Comparison of ENCODE assay signal across 32 cellular contexts in the genomic region with DNA sequence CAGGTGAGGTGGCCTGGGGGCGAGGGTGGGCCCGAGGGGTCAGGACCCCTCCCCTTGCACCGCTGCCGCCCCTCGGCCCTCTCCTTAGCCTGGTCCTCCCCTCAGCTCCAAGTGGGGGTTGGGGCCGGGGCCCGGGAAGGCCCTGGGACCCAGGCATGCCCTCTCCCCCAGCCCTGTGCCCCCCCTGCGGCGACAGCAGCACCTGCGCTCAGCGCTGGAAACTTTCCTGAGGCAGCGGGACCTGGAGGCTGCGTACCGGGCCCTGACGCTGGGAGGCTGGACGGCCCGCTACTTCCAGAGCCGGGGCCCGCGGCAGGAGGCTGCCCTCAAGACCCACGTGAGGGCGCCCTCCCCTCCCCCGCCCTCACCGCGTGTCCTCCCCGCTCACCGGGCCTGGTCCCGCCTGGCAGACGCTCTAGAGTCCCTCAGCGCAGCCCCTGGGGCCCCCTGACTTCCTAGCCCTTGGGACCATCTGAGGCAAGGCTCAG. TPM values are rescaled to one million over a fixed set of nuclear protein-coding genes. Genes with fewer than 3 reads are reported as not detected.
DNase-seq lines count a peak whose midpoint lies in the region; ATAC-seq, FAIRE-seq and TF ChIP-seq lines count a peak whose summit lies in the region.
"Had no signal": no experiment of that assay in that cellular context is flagged by ENCODE, and none has a peak within 500 bp of the region (broad histone marks: within the 10 kb centered on the region; RNA-seq: fewer than 3 reads in every experiment).

No MANE protein-coding gene starts in this region.

- H3K4me2 ChIP-seq in DND-41 (ENCODE audit: insufficient read depth, low read length) (peak overlapping the region; percentile 91; the same call in 1 of the 2 replicates), mesenchymal stem cell (ENCODE audit: low read length, poor library complexity, severe bottlenecking) (no peak overlapping the region), mammary epithelial cell (ENCODE audit: insufficient read depth, low read depth, low read length) (no peak overlapping the region)

- peaks cover 42% of the 10 kb centered on the region for H4K20me1 ChIP-seq in DND-41 (ENCODE audit: insufficient read depth, low read length)
- no peaks in the 10 kb centered on the region for H4K20me1 ChIP-seq in mammary epithelial cell (ENCODE audit: insufficient read depth, low read length)

- no peak for TF ChIP-seq CTCF in 22Rv1 (IDR thresholded peaks at IDR 0.05)
- no peak for TF ChIP-seq CTCF in DND-41 (IDR thresholded peaks at IDR 0.05; ENCODE audit: borderline replicate concordance, extremely low read depth, low read length, poor library complexity, severe bottlenecking)
- TF ChIP-seq CTCF in mammary epithelial cell (conservative IDR thresholded peaks at IDR 0.05 in 1 of 2, IDR thresholded peaks at IDR 0.05 in 1 of 2; ENCODE audit: extremely low read depth in 1 of 2, insufficient read depth in 1 of 2, low read depth in 1 of 2, low read length in 2 of 2): no peak

- CTCF ChIA-PET in mammary epithelial cell (lab: Charles Lee; ENCODE audit: low non-redundant PET): interaction anchor here (0.6 kb wide), 1 partner anchor 43 kb away, joined by 6 read pairs; no protein-coding TSS in a partner anchor

- H2BK12ac ChIP-seq in mesenchymal stem cell (ENCODE audit: low read length in 2 of 2): no peak overlapping the region

- in situ Hi-C loops in mammary epithelial cell (cut with MboI; ENCODE audit: low sequenced_read_pairs in 2 of 2): no loop called here

- H3K27ac ChIP-seq in 22Rv1: peak overlapping the region; percentile 97; the same call in 1 of the 2 replicates
- peak overlapping the region; percentile 76; the same call in 1 of the 2 replicates for H3K27ac ChIP-seq in DND-41 (ENCODE audit: low read length)
- H3K27ac ChIP-seq in mesenchymal stem cell (ENCODE audit: low read length, poor library complexity, severe bottlenecking): no peak overlapping the region
- H3K27ac ChIP-seq in mammary epithelial cell (ENCODE audit: insufficient read depth, low read depth, low read length): no peak overlapping the region
- H3K27ac ChIP-seq: left ventricle myocardium inferior, prostate gland, vagina had no signal

- no peak for FAIRE-seq in urothelium cell line (lab: Jason Lieb, UNC)
- FAIRE-seq: G401.6 had no signal

- H2AFZ ChIP-seq in DND-41 (ENCODE audit: low read depth, low read length): no peak overlapping the region
- H2AFZ ChIP-seq in mesenchymal stem cell (ENCODE audit: low read depth, low read length): no peak overlapping the region
- H2AFZ ChIP-seq in mammary epithelial cell (ENCODE audit: low read depth, low read length): no peak overlapping the region

- no peak overlapping the region for H4K8ac ChIP-seq in mesenchymal stem cell (ENCODE audit: low read length)

- no peak overlapping the region for H2AK5ac ChIP-seq in mesenchymal stem cell (ENCODE audit: low read length, severe bottlenecking)

- no peak overlapping the region for H4K91ac ChIP-seq in mesenchymal stem cell (ENCODE audit: low read length)

- 94% methylated on average over 28 of the region's 30 CpGs for WGBS in mesenchymal stem cell
- 100% methylated on average over 6 of the region's 30 CpGs for WGBS in mammary epithelial cell (ENCODE audit: low coverage, missing lambda C conversion rate)

- H3K79me1 ChIP-seq in mesenchymal stem cell (replicated peaks; ENCODE audit: low read length, poor library complexity, severe bottlenecking): peaks cover 14% of the 10 kb centered on the region

- DNase-seq in DND-41: no peak
- DNase-seq in NT2/D1 (ENCODE audit: low read depth, low spot score): no peak
- DNase-seq in mesenchymal stem cell: no peak
- DNase-seq in mammary epithelial cell: no peak
- DNase-seq in urothelium cell line (ENCODE audit: low spot score): no peak
- DNase-seq: activated naive CD4-positive, alpha-beta T cell treated with Interleukin-2 at 50 U/mL for 16 hours; activated T-cell treated with anti-CD3 and anti-CD28 coated beads, Interleukin-2, amount 50 U/mL, for 4 hours; C1 segment of cervical spinal cord; cerebellar nuclear complex; glutamatergic neuron; KG1; left ventricle myocardium inferior; MM.1S; naive B cell; NCI-H2029; NCI-H2227 treated with DMSO at 0.1 percent for 48 hours; NCI-H69; SHP77 treated with DMSO at 0.1 percent for 48 hours; stomach; T-helper 2 cell had no signal

- no peak overlapping the region for H2BK120ac ChIP-seq in mesenchymal stem cell (ENCODE audit: low read depth, low read length)

- no peak overlapping the region for H3K14ac ChIP-seq in mesenchymal stem cell (ENCODE audit: low read length in 2 of 2)

- H3K18ac ChIP-seq in mesenchymal stem cell (ENCODE audit: low read depth in 1 of 2, low read length in 2 of 2): no peak overlapping the region

- no peak for ATAC-seq in DND-41 (ENCODE audit: insufficient read depth, low read depth)
- ATAC-seq in HG03469 (IDR thresholded peaks at IDR 0.05; ENCODE audit: unreplicated experiment): no peak
- no peak for ATAC-seq in GM19455 (IDR thresholded peaks at IDR 0.05; ENCODE audit: unreplicated experiment)
- ATAC-seq: activated T-cell treated with anti-CD3 and anti-CD28 coated beads, Interleukin-2, amount 50 U/mL, for 4 hours; esophagus mucosa; sciatic nerve had no signal

- H3K4me1 ChIP-seq in DND-41 (ENCODE audit: insufficient read depth, low read length) (peaks cover 34% of the 10 kb centered on the region), NT2/D1 (ENCODE audit: insufficient read depth, insufficient read length) (peaks cover 24% of the 10 kb centered on the region), mesenchymal stem cell (ENCODE audit: control insufficient read depth, insufficient read depth, low read depth, low read length) (peaks cover 47% of the 10 kb centered on the region), mammary epithelial cell (ENCODE audit: insufficient read depth, low read length) (peaks cover 58% of the 10 kb centered on the region)

- no peak overlapping the region for H2BK5ac ChIP-seq in mesenchymal stem cell (ENCODE audit: low read depth, low read length, poor library complexity, severe bottlenecking)

- H3K9ac ChIP-seq in DND-41 (ENCODE audit: low read depth, low read length) (peak overlapping the region; percentile 93; the same call in 1 of the 2 replicates), NT2/D1 (ENCODE audit: insufficient read length, low read depth) (peak overlapping the region; percentile 79), mesenchymal stem cell (ENCODE audit: low read length) (no peak overlapping the region), mammary epithelial cell (ENCODE audit: insufficient read depth, low read length) (no peak overlapping the region)

- H3K9me3 ChIP-seq in DND-41 (ENCODE audit: insufficient read depth, low read length, severe bottlenecking) (no peaks in the 10 kb centered on the region), NT2/D1 (ENCODE audit: insufficient read depth, low read length) (no peaks in the 10 kb centered on the region), mesenchymal stem cell (ENCODE audit: control insufficient read depth, low read length) (no peaks in the 10 kb centered on the region), mammary epithelial cell (replicated peaks; ENCODE audit: insufficient read depth, low read length) (no peaks in the 10 kb centered on the region)
- H3K9me3 ChIP-seq: left ventricle myocardium inferior, prostate gland, stomach, vagina had no signal

- H3K36me3 ChIP-seq in DND-41 (ENCODE audit: insufficient read depth, low read length) (peaks cover 54% of the 10 kb centered on the region), NT2/D1 (ENCODE audit: insufficient read depth, insufficient read length, low read length) (peaks cover 33% of the 10 kb centered on the region), mesenchymal stem cell (ENCODE audit: control insufficient read depth in 1 of 2, insufficient read depth in 2 of 2, low read depth in 1 of 2, low read length in 2 of 2) (peaks cover 16 to 54% of the 10 kb centered on the region in 2 experiments), mammary epithelial cell (ENCODE audit: insufficient read depth, low read length) (no peaks in the 10 kb centered on the region)
- H3K36me3 ChIP-seq: prostate gland had no signal

- H3K23ac ChIP-seq in mesenchymal stem cell (ENCODE audit: low read length in 2 of 2): no peak overlapping the region

- H3K79me2 ChIP-seq in DND-41 (ENCODE audit: insufficient read depth, low read length): peaks cover 30% of the 10 kb centered on the region
- peaks cover 18% of the 10 kb centered on the region for H3K79me2 ChIP-seq in mammary epithelial cell (ENCODE audit: insufficient read depth, low read length)

- intact Hi-C loops in mammary epithelial cell (cut with micrococcal nuclease): no loop called here

- dilution Hi-C loops in mammary epithelial cell (cut with HindIII; ENCODE audit: low sequenced_read_pairs): no loop called here

- H3K4me3 ChIP-seq in DND-41 (ENCODE audit: low read depth in 1 of 2, low read length in 2 of 2): peak overlapping the region in 1 of 2 experiments; percentile 92; a peak in 2 of 4 replicates
- H3K4me3 ChIP-seq in NT2/D1 (ENCODE audit: insufficient read length, low read depth): no peak overlapping the region
- H3K4me3 ChIP-seq in mesenchymal stem cell (ENCODE audit: insufficient read depth in 1 of 2, low read depth in 1 of 2, low read length in 2 of 2): no peak overlapping the region
- no peak overlapping the region for H3K4me3 ChIP-seq in mammary epithelial cell (replicated peaks in 1 of 3; ENCODE audit: insufficient read depth in 1 of 3, low read depth in 2 of 3, low read length in 3 of 3)

- H2BK15ac ChIP-seq in mesenchymal stem cell (ENCODE audit: low read depth, poor library complexity, severe bottlenecking): peak overlapping the region; percentile 41

- H3K27me3 ChIP-seq in DND-41 (ENCODE audit: insufficient read depth, low read length, poor library complexity): no peaks in the 10 kb centered on the region
- no peaks in the 10 kb centered on the region for H3K27me3 ChIP-seq in NT2/D1 (ENCODE audit: insufficient read depth, insufficient read length)
- H3K27me3 ChIP-seq in mesenchymal stem cell (ENCODE audit: control insufficient read depth in 1 of 2, insufficient read depth in 1 of 2, low read length in 2 of 2): peaks cover 0 to 3% of the 10 kb centered on the region in 2 experiments
- no peaks in the 10 kb centered on the region for H3K27me3 ChIP-seq in mammary epithelial cell (ENCODE audit: insufficient read depth, low read length)
- H3K27me3 ChIP-seq: stomach, vagina had no signal

- H3K4ac ChIP-seq in mesenchymal stem cell (ENCODE audit: low read depth in 1 of 2, low read length in 2 of 2): no peak overlapping the region

- BruUV-seq in mammary epithelial cell (replicated peaks; lab: Mats Ljungman, UMichigan): no TSS peak

RNA-seq across cellular contexts. Expression of a gene that starts 2.4 kb away (rescaled TPM):
- polyA plus RNA-seq in mesenchymal stem cell (2013, experiment 1 of 2): 6.3 TPM
- polyA plus RNA-seq in mesenchymal stem cell (2013, experiment 2 of 2): 6.1 TPM
- total RNA-seq in mammary epithelial cell: 10 to 100 TPM; 15.6 to 18.8 TPM
- polyA plus RNA-seq in mammary epithelial cell: 8.4 TPM
- 9.0 TPM for polyA minus RNA-seq in mammary epithelial cell

RNA-seq across cellular contexts. Expression of a gene that starts 12.4 kb away (rescaled TPM):
- polyA plus RNA-seq in mesenchymal stem cell (2013, experiment 1 of 2): 0.30 TPM
- polyA plus RNA-seq in mesenchymal stem cell (2013, experiment 2 of 2): 0.10 TPM
- 1 to 10 TPM in 1 of 2 donors, under 1 TPM in 1; under 0.01 to 2.7 TPM for total RNA-seq in mammary epithelial cell
- polyA plus RNA-seq in mammary epithelial cell: 1.4 TPM
- 5.4 TPM for polyA minus RNA-seq in mammary epithelial cell
- total RNA-seq: activated CD8-positive, alpha-beta memory T cell treated with anti-CD3 and anti-CD28 coated beads for 36 hours; activated T-cell treated with anti-CD3 and anti-CD28 coated beads, Interleukin-2, amount 50 U/mL, for 4 hours; dermis microvascular lymphatic vessel endothelial cell; left ventricle myocardium inferior had no signal

RNA-seq across cellular contexts. Expression of a gene that starts 16.9 kb away (rescaled TPM):
- not detected for polyA plus RNA-seq in mesenchymal stem cell (2013, experiment 1 of 2)
- not detected for polyA plus RNA-seq in mesenchymal stem cell (2013, experiment 2 of 2)
- not detected for total RNA-seq in mammary epithelial cell
- not detected for polyA plus RNA-seq in mammary epithelial cell
- polyA minus RNA-seq in mammary epithelial cell: not detected
- total RNA-seq: activated T-cell treated with anti-CD3 and anti-CD28 coated beads, Interleukin-2, amount 50 U/mL, for 4 hours; dermis microvascular lymphatic vessel endothelial cell; esophagus mucosa; fibroblast of villous mesenchyme; prostate gland; vagina had no signal
- polyA plus RNA-seq: AG04450 had no signal

RNA-seq across cellular contexts. Expression of a gene that starts 21.0 kb away (rescaled TPM):
- not detected for polyA plus RNA-seq in mesenchymal stem cell (2013, experiment 1 of 2)
- not detected for polyA plus RNA-seq in mesenchymal stem cell (2013, experiment 2 of 2)
- not detected for total RNA-seq in mammary epithelial cell
- not detected for polyA plus RNA-seq in mammary epithelial cell
- not detected for polyA minus RNA-seq in mammary epithelial cell
- total RNA-seq: activated CD8-positive, alpha-beta memory T cell treated with anti-CD3 and anti-CD28 coated beads for 36 hours; activated T-cell treated with anti-CD3 and anti-CD28 coated beads, Interleukin-2, amount 50 U/mL, for 4 hours; dermis microvascular lymphatic vessel endothelial cell; esophagus mucosa; fibroblast of villous mesenchyme; left ventricle myocardium inferior; sciatic nerve; stomach; vagina had no signal
- polyA plus RNA-seq: AG04450, stomach had no signal

RNA-seq across cellular contexts. Expression of a gene that starts 28.2 kb away (rescaled TPM):
- 6.4 TPM for polyA plus RNA-seq in mesenchymal stem cell (2013, experiment 1 of 2)
- 6.1 TPM for polyA plus RNA-seq in mesenchymal stem cell (2013, experiment 2 of 2)
- 1 to 10 TPM; 1.3 to 2.5 TPM for total RNA-seq in mammary epithelial cell
- polyA plus RNA-seq in mammary epithelial cell: 1.2 TPM
- 0.88 TPM for polyA minus RNA-seq in mammary epithelial cell
- total RNA-seq: left ventricle myocardium inferior, vagina had no signal

Comparison
In these comparisons a context has a peak if more than half of its experiments do, and no peak if none do; other contexts are left out.
1. H3K27ac ChIP-seq: peak in 22Rv1 (single experiment) and DND-41 (single experiment); none in mesenchymal stem cell (single experiment) and mammary epithelial cell (single experiment).
2. H3K9ac ChIP-seq: peak in DND-41 (single experiment) and NT2/D1 (single experiment); none in mesenchymal stem cell (single experiment) and mammary epithelial cell (single experiment).